Comparison of ENCODE assay signal across 1 cellular context in the genomic region with DNA sequence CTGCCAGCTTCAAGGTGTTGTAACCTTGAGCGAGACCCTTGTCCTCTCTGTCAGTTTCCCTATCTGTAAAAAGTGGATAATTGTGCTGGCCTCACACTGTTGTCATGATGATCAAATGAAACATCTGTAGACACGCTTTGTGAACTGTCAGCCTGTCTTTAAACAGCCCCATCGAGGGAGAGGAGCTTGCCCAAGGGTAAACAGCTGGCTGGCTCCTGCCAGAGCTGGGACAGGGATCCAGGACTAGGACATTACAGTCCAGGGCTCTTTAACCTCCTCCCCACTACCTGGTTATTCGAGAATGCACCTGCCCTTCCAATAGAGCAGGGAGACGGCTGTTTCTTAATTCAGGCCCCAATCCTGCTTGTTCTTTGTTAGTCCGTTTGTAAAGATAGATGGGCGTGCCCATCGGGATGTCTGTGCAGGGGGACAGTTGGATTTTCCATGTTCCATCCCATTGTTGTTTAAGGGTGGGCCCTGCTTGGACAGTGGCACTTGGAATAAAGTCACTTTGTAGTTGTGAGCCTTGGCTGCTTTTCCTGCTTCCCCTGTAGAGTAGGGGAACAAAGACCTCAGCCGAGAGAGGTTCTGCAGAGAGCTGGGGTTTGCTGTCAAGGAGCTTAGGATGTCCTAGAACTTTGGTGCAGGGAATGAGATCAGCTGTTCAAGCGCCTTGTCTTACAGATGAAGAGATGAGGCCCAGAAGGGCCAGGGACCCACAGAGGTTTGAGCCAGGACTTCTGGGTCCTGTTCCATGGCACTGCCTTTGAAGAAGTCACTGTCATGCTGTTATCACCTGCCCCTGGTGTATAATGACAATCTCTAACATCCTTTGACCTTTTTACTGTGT.
A peak's percentile ranks its signal among the peaks of the same experiment; 100 is the strongest.
TF ChIP-seq lines count a peak whose summit lies in the region.

No MANE protein-coding gene starts in this region.

TF ChIP-seq in HepG2, 621 proteins besides CTCF, POLR2A, EP300 and RAD21 (continued from another document and continues in another):
- TF ChIP-seq, protein P1, sequence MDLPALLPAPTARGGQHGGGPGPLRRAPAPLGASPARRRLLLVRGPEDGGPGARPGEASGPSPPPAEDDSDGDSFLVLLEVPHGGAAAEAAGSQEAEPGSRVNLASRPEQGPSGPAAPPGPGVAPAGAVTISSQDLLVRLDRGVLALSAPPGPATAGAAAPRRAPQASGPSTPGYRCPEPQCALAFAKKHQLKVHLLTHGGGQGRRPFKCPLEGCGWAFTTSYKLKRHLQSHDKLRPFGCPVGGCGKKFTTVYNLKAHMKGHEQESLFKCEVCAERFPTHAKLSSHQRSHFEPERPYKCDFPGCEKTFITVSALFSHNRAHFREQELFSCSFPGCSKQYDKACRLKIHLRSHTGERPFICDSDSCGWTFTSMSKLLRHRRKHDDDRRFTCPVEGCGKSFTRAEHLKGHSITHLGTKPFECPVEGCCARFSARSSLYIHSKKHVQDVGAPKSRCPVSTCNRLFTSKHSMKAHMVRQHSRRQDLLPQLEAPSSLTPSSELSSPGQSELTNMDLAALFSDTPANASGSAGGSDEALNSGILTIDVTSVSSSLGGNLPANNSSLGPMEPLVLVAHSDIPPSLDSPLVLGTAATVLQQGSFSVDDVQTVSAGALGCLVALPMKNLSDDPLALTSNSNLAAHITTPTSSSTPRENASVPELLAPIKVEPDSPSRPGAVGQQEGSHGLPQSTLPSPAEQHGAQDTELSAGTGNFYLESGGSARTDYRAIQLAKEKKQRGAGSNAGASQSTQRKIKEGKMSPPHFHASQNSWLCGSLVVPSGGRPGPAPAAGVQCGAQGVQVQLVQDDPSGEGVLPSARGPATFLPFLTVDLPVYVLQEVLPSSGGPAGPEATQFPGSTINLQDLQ (CRISPR knock-in tag; IDR thresholded peaks at IDR 0.05), result no peak
- TF ChIP-seq NR2C2 (CRISPR knock-in tag; IDR thresholded peaks at IDR 0.05; ENCODE audit: borderline replicate concordance) (no peak; the same call in 1 of the 2 replicates), JDP2 (CRISPR knock-in tag; IDR thresholded peaks at IDR 0.05; ENCODE audit: borderline replicate concordance) (no peak), HNF1B (CRISPR knock-in tag; IDR thresholded peaks at IDR 0.05) (peak; percentile 51; the same call in 1 of the 2 replicates), POLR2G (IDR thresholded peaks at IDR 0.05; ENCODE audit: low read depth, low read length) (no peak), ZNF713 (CRISPR knock-in tag; IDR thresholded peaks at IDR 0.05) (no peak), ARID4A (CRISPR knock-in tag; IDR thresholded peaks at IDR 0.05; ENCODE audit: borderline replicate concordance) (no peak), ZSCAN20 (CRISPR knock-in tag; IDR thresholded peaks at IDR 0.05; ENCODE audit: borderline replicate concordance) (no peak), ZNF639 (CRISPR knock-in tag; conservative IDR thresholded peaks at IDR 0.05) (0 out of 2 replicates have a peak, but pooled peaks have one; percentile 43), ZNF224 (CRISPR knock-in tag; IDR thresholded peaks at IDR 0.05) (no peak), ZNF101 (CRISPR knock-in tag; IDR thresholded peaks at IDR 0.05; ENCODE audit: borderline replicate concordance, low read depth) (0 out of 2 replicates have a peak, but pooled peaks have one; percentile 28), SNAI1 (CRISPR knock-in tag; IDR thresholded peaks at IDR 0.05; ENCODE audit: borderline replicate concordance) (peak; percentile 59; the same call in 1 of the 2 replicates), ZKSCAN5 (CRISPR knock-in tag; IDR thresholded peaks at IDR 0.05) (no peak), ATF5 (CRISPR knock-in tag; IDR thresholded peaks at IDR 0.05; ENCODE audit: low read depth) (no peak), THAP11 (CRISPR knock-in tag; IDR thresholded peaks at IDR 0.05) (0 out of 2 replicates have a peak, but pooled peaks have one; percentile 2), ZNF335 (CRISPR knock-in tag; IDR thresholded peaks at IDR 0.05) (no peak), SP2 (CRISPR knock-in tag; IDR thresholded peaks at IDR 0.05) (0 out of 2 replicates have a peak, but pooled peaks have one; percentile 26), ZNF234 (CRISPR knock-in tag; conservative IDR thresholded peaks at IDR 0.05) (0 out of 2 replicates have a peak, but pooled peaks have one; percentile 28), ZNF569 (CRISPR knock-in tag; IDR thresholded peaks at IDR 0.05; ENCODE audit: borderline replicate concordance) (no peak), HNRNPUL1 (IDR thresholded peaks at IDR 0.05; ENCODE audit: low read depth, low read length) (no peak), ZNF292 (CRISPR knock-in tag; IDR thresholded peaks at IDR 0.05; ENCODE audit: borderline replicate concordance, low read depth) (peak; percentile 11; the same call in 1 of the 2 replicates), NR2F6 (IDR thresholded peaks at IDR 0.05) (peak; percentile 7; the same call in 1 of the 2 replicates), NR2F6 (CRISPR knock-in tag; IDR thresholded peaks at IDR 0.05) (peak; percentile 55; the same call in 1 of the 2 replicates), DR1 (CRISPR knock-in tag; IDR thresholded peaks at IDR 0.05) (no peak; the same call in 1 of the 2 replicates), ZBTB7A (CRISPR knock-in tag; IDR thresholded peaks at IDR 0.05) (no peak), PLSCR1 (CRISPR knock-in tag; IDR thresholded peaks at IDR 0.05; ENCODE audit: borderline replicate concordance) (no peak), ARID2 (CRISPR knock-in tag; IDR thresholded peaks at IDR 0.05; ENCODE audit: borderline replicate concordance) (no peak), PBX2 (CRISPR knock-in tag; IDR thresholded peaks at IDR 0.05) (no peak), ZNF496 (CRISPR knock-in tag; IDR thresholded peaks at IDR 0.05; ENCODE audit: insufficient replicate concordance) (no peak), MAF1 (CRISPR knock-in tag; IDR thresholded peaks at IDR 0.05; ENCODE audit: borderline replicate concordance) (no peak), ZNF691 (CRISPR knock-in tag; IDR thresholded peaks at IDR 0.05; ENCODE audit: borderline replicate concordance, low read depth) (peak; percentile 47; the same call in 1 of the 2 replicates), CAMTA2 (CRISPR knock-in tag; IDR thresholded peaks at IDR 0.05; ENCODE audit: borderline replicate concordance) (no peak), DRAP1 (CRISPR knock-in tag; IDR thresholded peaks at IDR 0.05) (0 out of 2 replicates have a peak, but pooled peaks have one; percentile 16)
- TF ChIP-seq, protein P2, sequence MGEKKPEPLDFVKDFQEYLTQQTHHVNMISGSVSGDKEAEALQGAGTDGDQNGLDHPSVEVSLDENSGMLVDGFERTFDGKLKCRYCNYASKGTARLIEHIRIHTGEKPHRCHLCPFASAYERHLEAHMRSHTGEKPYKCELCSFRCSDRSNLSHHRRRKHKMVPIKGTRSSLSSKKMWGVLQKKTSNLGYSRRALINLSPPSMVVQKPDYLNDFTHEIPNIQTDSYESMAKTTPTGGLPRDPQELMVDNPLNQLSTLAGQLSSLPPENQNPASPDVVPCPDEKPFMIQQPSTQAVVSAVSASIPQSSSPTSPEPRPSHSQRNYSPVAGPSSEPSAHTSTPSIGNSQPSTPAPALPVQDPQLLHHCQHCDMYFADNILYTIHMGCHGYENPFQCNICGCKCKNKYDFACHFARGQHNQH (CRISPR knock-in tag; IDR thresholded peaks at IDR 0.05), result 0 out of 2 replicates have a peak, but pooled peaks have one; percentile 2
- TF ChIP-seq, protein P3, sequence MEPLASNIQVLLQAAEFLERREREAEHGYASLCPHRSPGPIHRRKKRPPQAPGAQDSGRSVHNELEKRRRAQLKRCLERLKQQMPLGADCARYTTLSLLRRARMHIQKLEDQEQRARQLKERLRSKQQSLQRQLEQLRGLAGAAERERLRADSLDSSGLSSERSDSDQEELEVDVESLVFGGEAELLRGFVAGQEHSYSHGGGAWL (CRISPR knock-in tag; IDR thresholded peaks at IDR 0.05), result no peak
- TF ChIP-seq, protein P4, sequence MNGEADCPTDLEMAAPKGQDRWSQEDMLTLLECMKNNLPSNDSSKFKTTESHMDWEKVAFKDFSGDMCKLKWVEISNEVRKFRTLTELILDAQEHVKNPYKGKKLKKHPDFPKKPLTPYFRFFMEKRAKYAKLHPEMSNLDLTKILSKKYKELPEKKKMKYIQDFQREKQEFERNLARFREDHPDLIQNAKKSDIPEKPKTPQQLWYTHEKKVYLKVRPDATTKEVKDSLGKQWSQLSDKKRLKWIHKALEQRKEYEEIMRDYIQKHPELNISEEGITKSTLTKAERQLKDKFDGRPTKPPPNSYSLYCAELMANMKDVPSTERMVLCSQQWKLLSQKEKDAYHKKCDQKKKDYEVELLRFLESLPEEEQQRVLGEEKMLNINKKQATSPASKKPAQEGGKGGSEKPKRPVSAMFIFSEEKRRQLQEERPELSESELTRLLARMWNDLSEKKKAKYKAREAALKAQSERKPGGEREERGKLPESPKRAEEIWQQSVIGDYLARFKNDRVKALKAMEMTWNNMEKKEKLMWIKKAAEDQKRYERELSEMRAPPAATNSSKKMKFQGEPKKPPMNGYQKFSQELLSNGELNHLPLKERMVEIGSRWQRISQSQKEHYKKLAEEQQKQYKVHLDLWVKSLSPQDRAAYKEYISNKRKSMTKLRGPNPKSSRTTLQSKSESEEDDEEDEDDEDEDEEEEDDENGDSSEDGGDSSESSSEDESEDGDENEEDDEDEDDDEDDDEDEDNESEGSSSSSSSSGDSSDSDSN (CRISPR knock-in tag; IDR thresholded peaks at IDR 0.05), result no peak
